1 cellular context compared by ENCODE assay signal in the genomic region with DNA sequence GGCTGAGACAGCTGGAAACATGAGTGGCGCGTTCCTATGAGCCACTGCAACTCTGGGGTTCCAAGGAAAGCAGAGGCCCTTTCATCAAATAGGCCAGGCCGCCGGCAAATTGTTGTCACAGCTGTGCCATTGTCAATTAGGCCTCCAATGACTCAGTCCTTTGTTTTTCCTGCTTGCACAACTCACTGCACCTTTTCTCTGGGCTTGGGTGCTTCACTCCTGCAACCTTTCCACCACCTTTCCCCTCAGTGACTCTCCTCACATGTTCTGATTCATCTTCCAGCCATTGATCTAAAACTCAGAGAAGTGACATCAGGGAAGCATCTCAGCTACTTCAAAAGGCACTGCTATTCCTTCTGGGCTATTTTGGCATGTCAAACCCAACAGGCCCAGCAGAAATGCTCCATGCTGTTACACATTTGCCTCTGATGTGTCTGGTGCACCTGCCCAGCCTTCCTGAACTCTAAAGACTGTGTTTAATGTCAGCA.
TF ChIP-seq lines count a peak whose summit lies in the region.

No MANE protein-coding gene starts in this region.

TF ChIP-seq in GM23338, 12 proteins besides CTCF, POLR2A, EP300 and RAD21 (continued from another document):
- TF ChIP-seq, protein P1, sequence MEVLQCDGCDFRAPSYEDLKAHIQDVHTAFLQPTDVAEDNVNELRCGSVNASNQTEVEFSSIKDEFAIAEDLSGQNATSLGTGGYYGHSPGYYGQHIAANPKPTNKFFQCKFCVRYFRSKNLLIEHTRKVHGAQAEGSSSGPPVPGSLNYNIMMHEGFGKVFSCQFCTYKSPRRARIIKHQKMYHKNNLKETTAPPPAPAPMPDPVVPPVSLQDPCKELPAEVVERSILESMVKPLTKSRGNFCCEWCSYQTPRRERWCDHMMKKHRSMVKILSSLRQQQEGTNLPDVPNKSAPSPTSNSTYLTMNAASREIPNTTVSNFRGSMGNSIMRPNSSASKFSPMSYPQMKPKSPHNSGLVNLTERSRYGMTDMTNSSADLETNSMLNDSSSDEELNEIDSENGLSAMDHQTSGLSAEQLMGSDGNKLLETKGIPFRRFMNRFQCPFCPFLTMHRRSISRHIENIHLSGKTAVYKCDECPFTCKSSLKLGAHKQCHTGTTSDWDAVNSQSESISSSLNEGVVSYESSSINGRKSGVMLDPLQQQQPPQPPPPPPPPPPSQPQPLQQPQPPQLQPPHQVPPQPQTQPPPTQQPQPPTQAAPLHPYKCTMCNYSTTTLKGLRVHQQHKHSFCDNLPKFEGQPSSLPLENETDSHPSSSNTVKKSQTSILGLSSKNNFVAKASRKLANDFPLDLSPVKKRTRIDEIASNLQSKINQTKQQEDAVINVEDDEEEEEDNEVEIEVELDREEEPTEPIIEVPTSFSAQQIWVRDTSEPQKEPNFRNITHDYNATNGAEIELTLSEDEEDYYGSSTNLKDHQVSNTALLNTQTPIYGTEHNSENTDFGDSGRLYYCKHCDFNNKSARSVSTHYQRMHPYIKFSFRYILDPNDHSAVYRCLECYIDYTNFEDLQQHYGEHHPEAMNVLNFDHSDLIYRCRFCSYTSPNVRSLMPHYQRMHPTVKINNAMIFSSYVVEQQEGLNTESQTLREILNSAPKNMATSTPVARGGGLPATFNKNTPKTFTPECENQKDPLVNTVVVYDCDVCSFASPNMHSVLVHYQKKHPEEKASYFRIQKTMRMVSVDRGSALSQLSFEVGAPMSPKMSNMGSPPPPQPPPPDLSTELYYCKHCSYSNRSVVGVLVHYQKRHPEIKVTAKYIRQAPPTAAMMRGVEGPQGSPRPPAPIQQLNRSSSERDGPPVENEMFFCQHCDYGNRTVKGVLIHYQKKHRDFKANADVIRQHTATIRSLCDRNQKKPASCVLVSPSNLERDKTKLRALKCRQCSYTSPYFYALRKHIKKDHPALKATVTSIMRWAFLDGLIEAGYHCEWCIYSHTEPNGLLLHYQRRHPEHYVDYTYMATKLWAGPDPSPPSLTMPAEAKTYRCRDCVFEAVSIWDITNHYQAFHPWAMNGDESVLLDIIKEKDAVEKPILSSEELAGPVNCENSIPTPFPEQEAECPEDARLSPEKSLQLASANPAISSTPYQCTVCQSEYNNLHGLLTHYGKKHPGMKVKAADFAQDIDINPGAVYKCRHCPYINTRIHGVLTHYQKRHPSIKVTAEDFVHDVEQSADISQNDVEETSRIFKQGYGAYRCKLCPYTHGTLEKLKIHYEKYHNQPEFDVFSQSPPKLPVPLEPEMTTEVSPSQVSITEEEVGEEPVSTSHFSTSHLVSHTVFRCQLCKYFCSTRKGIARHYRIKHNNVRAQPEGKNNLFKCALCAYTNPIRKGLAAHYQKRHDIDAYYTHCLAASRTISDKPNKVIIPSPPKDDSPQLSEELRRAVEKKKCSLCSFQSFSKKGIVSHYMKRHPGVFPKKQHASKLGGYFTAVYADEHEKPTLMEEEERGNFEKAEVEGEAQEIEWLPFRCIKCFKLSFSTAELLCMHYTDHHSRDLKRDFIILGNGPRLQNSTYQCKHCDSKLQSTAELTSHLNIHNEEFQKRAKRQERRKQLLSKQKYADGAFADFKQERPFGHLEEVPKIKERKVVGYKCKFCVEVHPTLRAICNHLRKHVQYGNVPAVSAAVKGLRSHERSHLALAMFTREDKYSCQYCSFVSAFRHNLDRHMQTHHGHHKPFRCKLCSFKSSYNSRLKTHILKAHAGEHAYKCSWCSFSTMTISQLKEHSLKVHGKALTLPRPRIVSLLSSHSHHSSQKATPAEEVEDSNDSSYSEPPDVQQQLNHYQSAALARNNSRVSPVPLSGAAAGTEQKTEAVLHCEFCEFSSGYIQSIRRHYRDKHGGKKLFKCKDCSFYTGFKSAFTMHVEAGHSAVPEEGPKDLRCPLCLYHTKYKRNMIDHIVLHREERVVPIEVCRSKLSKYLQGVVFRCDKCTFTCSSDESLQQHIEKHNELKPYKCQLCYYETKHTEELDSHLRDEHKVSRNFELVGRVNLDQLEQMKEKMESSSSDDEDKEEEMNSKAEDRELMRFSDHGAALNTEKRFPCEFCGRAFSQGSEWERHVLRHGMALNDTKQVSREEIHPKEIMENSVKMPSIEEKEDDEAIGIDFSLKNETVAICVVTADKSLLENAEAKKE (CRISPR knock-in tag; IDR thresholded peaks at IDR 0.05): no peak
- TF ChIP-seq JUNB (IDR thresholded peaks at IDR 0.05; ENCODE audit: unreplicated experiment) (no peak), STAT1 (IDR thresholded peaks at IDR 0.05; ENCODE audit: unreplicated experiment) (no peak), EZH2 (IDR thresholded peaks at IDR 0.05; ENCODE audit: low read depth, unreplicated experiment) (no peak), POLR2AphosphoS5 (IDR thresholded peaks at IDR 0.05; ENCODE audit: low read depth) (no peak), ZNF114 (CRISPR knock-in tag; IDR thresholded peaks at IDR 0.05) (no peak), CREB1 (CRISPR knock-in tag; IDR thresholded peaks at IDR 0.05; ENCODE audit: low read depth) (no peak)
- TF ChIP-seq, protein P2, sequence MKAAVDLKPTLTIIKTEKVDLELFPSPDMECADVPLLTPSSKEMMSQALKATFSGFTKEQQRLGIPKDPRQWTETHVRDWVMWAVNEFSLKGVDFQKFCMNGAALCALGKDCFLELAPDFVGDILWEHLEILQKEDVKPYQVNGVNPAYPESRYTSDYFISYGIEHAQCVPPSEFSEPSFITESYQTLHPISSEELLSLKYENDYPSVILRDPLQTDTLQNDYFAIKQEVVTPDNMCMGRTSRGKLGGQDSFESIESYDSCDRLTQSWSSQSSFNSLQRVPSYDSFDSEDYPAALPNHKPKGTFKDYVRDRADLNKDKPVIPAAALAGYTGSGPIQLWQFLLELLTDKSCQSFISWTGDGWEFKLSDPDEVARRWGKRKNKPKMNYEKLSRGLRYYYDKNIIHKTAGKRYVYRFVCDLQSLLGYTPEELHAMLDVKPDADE (IDR thresholded peaks at IDR 0.05): no peak
